10 cellular contexts compared by ENCODE assay signal in the genomic region with DNA sequence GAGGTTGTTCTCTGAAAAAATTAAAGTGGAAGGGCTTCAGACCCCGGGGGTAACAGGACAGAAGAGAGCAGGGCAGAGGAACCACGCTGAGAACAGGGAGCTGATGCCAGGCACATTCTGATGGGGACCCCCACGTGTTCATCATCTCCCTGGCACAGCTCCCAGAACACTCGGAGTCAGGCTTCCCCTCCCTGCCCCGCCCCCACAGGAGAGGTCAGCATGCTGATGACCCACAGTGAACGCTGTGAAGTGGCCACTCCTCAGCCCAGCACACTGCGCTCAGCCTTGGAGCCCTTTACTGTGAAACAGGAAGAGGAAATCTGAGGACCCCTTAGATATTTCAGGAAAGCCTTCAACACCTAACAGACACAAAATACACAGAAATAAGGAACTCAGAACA. TPM values are rescaled to one million over a fixed set of nuclear protein-coding genes. Genes with fewer than 3 reads are reported as not detected.
DNase-seq lines count a peak whose midpoint lies in the region; ATAC-seq and TF ChIP-seq lines count a peak whose summit lies in the region.
"Had no signal": no experiment of that assay in that cellular context is flagged by ENCODE, and none has a peak within 500 bp of the region (broad histone marks: within the 10 kb centered on the region; RNA-seq: fewer than 3 reads in every experiment).

No MANE protein-coding gene starts in this region.

- H3K4me1 ChIP-seq in right atrium auricular region (peaks cover 0 to 34% of the 10 kb centered on the region in 2 donors), spleen (peaks cover 0 to 17% (median 9%) of the 10 kb centered on the region in 6 donors)

- peaks cover 21% of the 10 kb centered on the region for H3K4me1 Mint-ChIP-seq in activated T-helper 17 cell treated with anti-CD3 and anti-CD28 coated beads, Interleukin-2, amount 50 U/mL, for 72 hours

- TF ChIP-seq POLR2A in spleen (IDR thresholded peaks at IDR 0.05): no peak

- no peak overlapping the region for H3K4me3 Mint-ChIP-seq in activated T-helper 17 cell treated with anti-CD3 and anti-CD28 coated beads, Interleukin-2, amount 50 U/mL, for 72 hours
- H3K4me3 Mint-ChIP-seq: activated B cell treated with CpG ODN at 0.5 μM for 24 hours had no signal

- H3K27me3 ChIP-seq in right atrium auricular region (no peaks in the 10 kb centered on the region), spleen (replicated peaks in 1 of 7) (no peaks in the 10 kb centered on the region)

- no peak overlapping the region for H3K4me3 ChIP-seq in right atrium auricular region
- no peak overlapping the region for H3K4me3 ChIP-seq in spleen

- H3K9me3 ChIP-seq in right atrium auricular region (no peaks in the 10 kb centered on the region), spleen (no peaks in the 10 kb centered on the region)

- ATAC-seq in activated T-helper 17 cell treated with anti-CD3 and anti-CD28 coated beads, Interleukin-2, amount 50 U/mL, for 72 hours (replicated peaks): no peak
- ATAC-seq in HG03139 (IDR thresholded peaks at IDR 0.05; ENCODE audit: unreplicated experiment): no peak

- WGBS in spleen, 5 donors: 2 to 10% (median 8%) methylated on average over 4 to 7 of the region's 7 CpGs

- DNase-seq in DMS 273 (lab: John Stamatoyannopoulos, UW; ENCODE audit: unreplicated experiment) (peak; percentile 17), DMS 273 treated with DMSO at 0.1 percent for 48 hours (lab: John Stamatoyannopoulos, UW) (no peak), right atrium auricular region (ENCODE audit: low spot score) (peak; percentile 77), spleen (peak; percentile 81), NCI-H446 treated with DMSO at 0.1 percent for 48 hours (lab: John Stamatoyannopoulos, UW) (no peak), DMS53 treated with DMSO at 0.1 percent for 48 hours (lab: John Stamatoyannopoulos, UW; ENCODE audit: unreplicated experiment) (no peak)
- DNase-seq: activated B cell treated with CpG ODN at 0.5 μM for 24 hours had no signal

- H3K9me3 Mint-ChIP-seq in activated T-helper 17 cell treated with anti-CD3 and anti-CD28 coated beads, Interleukin-2, amount 50 U/mL, for 72 hours: no peaks in the 10 kb centered on the region
- H3K9me3 Mint-ChIP-seq: activated B cell treated with CpG ODN at 0.5 μM for 24 hours had no signal

- peak overlapping the region; percentile 49 for H3K27ac Mint-ChIP-seq in activated T-helper 17 cell treated with anti-CD3 and anti-CD28 coated beads, Interleukin-2, amount 50 U/mL, for 72 hours
- H3K27ac Mint-ChIP-seq: activated B cell treated with CpG ODN at 0.5 μM for 24 hours had no signal

- intact Hi-C loops in spleen (cut with DNase I; ENCODE audit: low total_unique reads): no loop called here

- H3K36me3 Mint-ChIP-seq in activated T-helper 17 cell treated with anti-CD3 and anti-CD28 coated beads, Interleukin-2, amount 50 U/mL, for 72 hours (ENCODE audit: low read depth): peaks cover 43% of the 10 kb centered on the region

- H3K27me3 Mint-ChIP-seq in activated T-helper 17 cell treated with anti-CD3 and anti-CD28 coated beads, Interleukin-2, amount 50 U/mL, for 72 hours: no peaks in the 10 kb centered on the region

- H3K27ac ChIP-seq in right atrium auricular region (peak overlapping the region; percentile 10 to 53), spleen (no peak overlapping the region)
- H3K27ac ChIP-seq: 22Rv1 had no signal

- H3K36me3 ChIP-seq in right atrium auricular region (no peaks in the 10 kb centered on the region), spleen (no peaks in the 10 kb centered on the region)

- TF ChIP-seq CTCF in right atrium auricular region (IDR thresholded peaks at IDR 0.05): no peak
- TF ChIP-seq CTCF in spleen (IDR thresholded peaks at IDR 0.05 in 8 of 11, conservative IDR thresholded peaks at IDR 0.05 in 3 of 11): no peak

RNA-seq across cellular contexts. Expression of gene RETREG1, which starts 16.4 kb away (rescaled TPM):
- total RNA-seq in activated T-helper 17 cell treated with anti-CD3 and anti-CD28 coated beads, Interleukin-2, amount 50 U/mL, for 72 hours: 10 to 100 TPM in 1 of 2 donors, 1 to 10 TPM in 1; 8.4 to 13.5 TPM
- total RNA-seq in right atrium auricular region: 100 to 1,000 TPM; 102 to 180 TPM
- total RNA-seq in spleen: 1 to 10 TPM; 3.1 to 9.0 (median 5.8) TPM
- 1 to 10 TPM; 2.5 to 2.8 (median 2.6) TPM for polyA plus RNA-seq in spleen

Comparison
In these comparisons a context has a peak if more than half of its experiments do, and no peak if none do; other contexts are left out.
1. DNase-seq: peak in DMS 273 (single experiment), right atrium auricular region (single experiment) and spleen (single experiment); none in DMS 273 treated with DMSO at 0.1 percent for 48 hours (single experiment), NCI-H446 treated with DMSO at 0.1 percent for 48 hours (single experiment) and DMS53 treated with DMSO at 0.1 percent for 48 hours (single experiment).
2. H3K27ac ChIP-seq: peak in right atrium auricular region (2 of 2); none in spleen (0 of 8).
3. RNA of gene RETREG1, which starts 16.4 kb away (total RNA-seq): 102 to 180 TPM in right atrium auricular region; 8.4 to 13.5 TPM in activated T-helper 17 cell treated with anti-CD3 and anti-CD28 coated beads, Interleukin-2, amount 50 U/mL, for 72 hours and 3.1 to 9.0 TPM in spleen; every median in the first group is over 4 times any median in the second.